In genomic region chr7:145779165-145779564, GRCh38 we compare ENCODE assay signal across 7 cellular contexts.
"Had no signal": no experiment of that assay in that cellular context is flagged by ENCODE, and none has a peak within 500 bp of the region (broad histone marks: within the 10 kb centered on the region; RNA-seq: fewer than 3 reads in every experiment).

No MANE protein-coding gene starts in this region.

- FAIRE-seq: H1, H54, HTR-8/SVneo had no signal

- H3K4me3 ChIP-seq: GM23338 had no signal

- DNase-seq: H9, HCEC 1CT, IMR-90 had no signal

- ATAC-seq: GM23338 had no signal
